Comparison of ENCODE assay signal across 8 cellular contexts in the genomic region with DNA sequence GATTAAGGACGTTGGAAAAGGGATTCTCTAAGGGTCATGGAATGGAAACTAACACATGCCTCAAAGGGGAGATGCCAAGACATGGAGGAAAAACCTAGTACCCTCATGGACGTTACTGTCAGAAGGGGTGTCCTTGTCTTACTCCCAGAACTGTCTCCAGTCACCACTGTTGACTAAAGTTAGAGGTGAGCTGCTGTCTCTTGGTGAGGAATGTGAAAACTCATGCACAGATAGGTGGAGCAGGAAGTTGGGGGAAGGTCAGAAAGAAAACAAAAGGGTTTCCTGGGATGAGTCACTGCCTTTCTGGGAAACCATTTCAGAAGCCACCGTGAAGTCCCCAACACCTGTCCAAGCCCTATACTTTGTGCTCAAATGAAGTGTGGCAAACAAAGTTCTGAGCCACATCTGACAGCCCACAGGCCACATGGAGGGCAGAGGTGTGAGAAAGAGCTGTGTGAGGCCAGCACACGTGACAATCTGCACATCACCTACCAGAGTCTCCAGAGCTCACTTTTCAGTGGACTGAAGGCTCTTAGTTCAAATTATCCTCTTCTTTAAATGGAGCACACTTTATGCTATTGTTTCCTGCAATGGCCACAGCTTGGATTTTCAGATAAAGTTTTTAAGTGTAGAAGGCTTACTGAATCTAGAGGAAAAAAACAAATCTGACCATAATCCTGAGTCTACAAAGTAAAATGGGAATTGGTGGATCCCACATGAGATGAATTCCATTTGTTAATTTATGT.
DNase-seq lines count a peak whose midpoint lies in the region; ATAC-seq and TF ChIP-seq lines count a peak whose summit lies in the region.

No MANE protein-coding gene starts in this region.

- H3K9me2 ChIP-seq in Karpas-422 (replicated peaks; ENCODE audit: insufficient read depth, low read length) = no peaks in the 10 kb centered on the region

- H3K4me3 ChIP-seq in coronary artery = no peak overlapping the region
- no peak overlapping the region for H3K4me3 ChIP-seq in Karpas-422 (ENCODE audit: low read length)

- no peak overlapping the region for H3K9ac ChIP-seq in Karpas-422 (ENCODE audit: low read length)

- no peaks in the 10 kb centered on the region for H3K79me2 ChIP-seq in Karpas-422 (ENCODE audit: low read length)

- TF ChIP-seq CTCF in coronary artery (IDR thresholded peaks at IDR 0.05) = no peak

- H3K4me1 ChIP-seq in Karpas-422 (ENCODE audit: low read length) = no peaks in the 10 kb centered on the region

- no peaks in the 10 kb centered on the region for H4K20me1 ChIP-seq in Karpas-422 (ENCODE audit: insufficient read depth, low read depth, low read length)

- no peak overlapping the region for H3K4me2 ChIP-seq in Karpas-422 (ENCODE audit: low read depth, low read length, poor library complexity, severe bottlenecking)

- H3K9me3 ChIP-seq in Karpas-422 (ENCODE audit: low read length) = no peaks in the 10 kb centered on the region

- H3K27ac ChIP-seq in coronary artery (no peak overlapping the region), Karpas-422 (ENCODE audit: low read length) (no peak overlapping the region)

- H2AFZ ChIP-seq in Karpas-422 (ENCODE audit: low read length) = no peak overlapping the region

- H3K27me3 ChIP-seq in Karpas-422 (ENCODE audit: low read length) = no peaks in the 10 kb centered on the region

- peak; percentile 62 for DNase-seq in ELF-1 (ENCODE audit: low read depth, low spot score)
- DNase-seq in LHCN-M2 (ENCODE audit: low read depth) = peak; percentile 60
- peak; percentile 50 for DNase-seq in activated T-helper 9 cell treated with anti-CD3 and anti-CD28 coated beads, Interleukin-2, amount 50 U/mL, for 16 hours (ENCODE audit: low read depth)
- DNase-seq in renal cortical epithelial cell (ENCODE audit: low read depth) = peak; percentile 85
- no peak for DNase-seq in coronary artery (ENCODE audit: low spot score)
- no peak for DNase-seq in Karpas-422

- no peaks in the 10 kb centered on the region for H3K36me3 ChIP-seq in Karpas-422 (ENCODE audit: insufficient read depth, low read length)

- ATAC-seq in GM21737 (IDR thresholded peaks at IDR 0.05; ENCODE audit: unreplicated experiment) (peak; percentile 90), GM19324 (IDR thresholded peaks at IDR 0.05; ENCODE audit: low FRiP score, unreplicated experiment) (no peak)

Comparison
In these comparisons a context has a peak if more than half of its experiments do, and no peak if none do; other contexts are left out.
1. DNase-seq: peak in ELF-1 (single experiment), LHCN-M2 (single experiment), activated T-helper 9 cell treated with anti-CD3 and anti-CD28 coated beads, Interleukin-2, amount 50 U/mL, for 16 hours (single experiment) and renal cortical epithelial cell (single experiment); none in coronary artery (single experiment) and Karpas-422 (single experiment).